Comparison of ENCODE assay signal across 9 cellular contexts in the genomic region with DNA sequence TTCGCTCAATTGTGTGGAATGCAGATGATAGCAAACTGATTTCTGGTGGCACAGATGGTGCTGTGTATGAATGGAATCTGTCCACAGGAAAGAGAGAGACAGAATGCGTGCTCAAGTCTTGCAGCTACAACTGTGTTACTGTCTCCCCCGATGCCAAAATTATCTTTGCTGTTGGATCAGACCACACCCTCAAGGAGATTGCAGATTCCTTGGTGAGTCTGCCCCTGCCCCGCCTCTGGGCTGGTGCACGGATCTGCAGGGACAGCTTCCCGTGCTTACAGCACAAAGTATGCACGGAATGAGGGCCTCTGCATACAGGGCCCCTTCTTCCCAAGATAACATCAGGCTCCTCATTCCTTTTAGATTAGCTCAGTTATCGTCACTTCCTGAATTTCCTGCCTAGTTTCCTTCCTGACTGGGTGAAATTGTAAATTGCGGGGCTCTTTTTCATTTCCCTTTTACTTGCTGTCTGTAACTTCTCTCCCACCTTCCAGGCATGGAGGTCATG. TPM values are rescaled to one million over a fixed set of nuclear protein-coding genes. Genes with fewer than 3 reads are reported as not detected.
DNase-seq lines count a peak whose midpoint lies in the region; ATAC-seq and TF ChIP-seq lines count a peak whose summit lies in the region.
"Had no signal": no experiment of that assay in that cellular context is flagged by ENCODE, and none has a peak within 500 bp of the region (broad histone marks: within the 10 kb centered on the region; RNA-seq: fewer than 3 reads in every experiment).

No MANE protein-coding gene starts in this region.

- H3K9ac ChIP-seq in ES-I3 (ENCODE audit: low read depth, low read length) = peak overlapping the region; percentile 35

- H3K27ac Mint-ChIP-seq in osteocyte (ENCODE audit: unreplicated experiment) = peak overlapping the region; percentile 97
- H3K27ac Mint-ChIP-seq in naive thymus-derived CD8-positive, alpha-beta T cell = no peak overlapping the region
- H3K27ac Mint-ChIP-seq: activated B cell treated with CpG ODN at 0.5 μM for 24 hours had no signal

- peak overlapping the region; percentile 22 for H3K4me3 ChIP-seq in SJCRH30
- peak overlapping the region; percentile 3 for H3K4me3 ChIP-seq in fibroblast of the aortic adventitia (ENCODE audit: low read depth, low read length)

- H3K9me3 Mint-ChIP-seq in osteocyte (ENCODE audit: unreplicated experiment) = peaks cover 3% of the 10 kb centered on the region
- peaks cover 3 to 16% (median 11%) of the 10 kb centered on the region in 9 donors for H3K9me3 Mint-ChIP-seq in naive thymus-derived CD8-positive, alpha-beta T cell

- no peaks in the 10 kb centered on the region for H3K36me3 Mint-ChIP-seq in osteocyte (ENCODE audit: unreplicated experiment)
- H3K36me3 Mint-ChIP-seq in naive thymus-derived CD8-positive, alpha-beta T cell = peaks cover 0 to 10% (median 0%) of the 10 kb centered on the region in 3 donors

- H3K4me3 Mint-ChIP-seq in osteocyte (ENCODE audit: unreplicated experiment) = peak overlapping the region; percentile 51
- no peak overlapping the region for H3K4me3 Mint-ChIP-seq in naive thymus-derived CD8-positive, alpha-beta T cell
- H3K4me3 Mint-ChIP-seq: activated B cell treated with CpG ODN at 0.5 μM for 24 hours had no signal

- H3K27me3 Mint-ChIP-seq in osteocyte (ENCODE audit: unreplicated experiment) = no peaks in the 10 kb centered on the region
- peaks cover 3 to 9% (median 5%) of the 10 kb centered on the region in 5 donors for H3K27me3 Mint-ChIP-seq in naive thymus-derived CD8-positive, alpha-beta T cell

- H3K4me1 ChIP-seq in ES-I3 (ENCODE audit: insufficient read depth, low read length) (peaks cover 35% of the 10 kb centered on the region), SJCRH30 (peaks cover 26% of the 10 kb centered on the region)

- peak overlapping the region; percentile 82 for H3K27ac ChIP-seq in SJCRH30
- no peak overlapping the region for H3K27ac ChIP-seq in substantia nigra (ENCODE audit: low read depth, low read length, poor library complexity, severe bottlenecking)

- POLR2A ChIA-PET in naive thymus-derived CD8-positive, alpha-beta T cell (lab: Charles Lee) = no interaction called here

- H3K27me3 ChIP-seq in SJCRH30 = no peaks in the 10 kb centered on the region

- H3K4me1 Mint-ChIP-seq in osteocyte (ENCODE audit: unreplicated experiment) = peaks cover 39% of the 10 kb centered on the region
- no peaks in the 10 kb centered on the region for H3K4me1 Mint-ChIP-seq in naive thymus-derived CD8-positive, alpha-beta T cell

- TF ChIP-seq CTCF in fibroblast of the aortic adventitia (IDR thresholded peaks at IDR 0.05; ENCODE audit: insufficient read depth, low read length) (no peak), osteocyte (IDR thresholded peaks at IDR 0.05) (no peak)

- DNase-seq in SJCRH30 (peak; percentile 73 to 86), fibroblast of the aortic adventitia (ENCODE audit: low read depth) (peak; percentile 97), osteocyte (ENCODE audit: extremely low spot score, unreplicated experiment) (no peak), 8988T (no peak), substantia nigra (lab: John Stamatoyannopoulos, UW) (no peak), NCI-H524 (lab: John Stamatoyannopoulos, UW) (no peak)
- no peak for DNase-seq in naive thymus-derived CD8-positive, alpha-beta T cell
- DNase-seq: activated B cell treated with CpG ODN at 0.5 μM for 24 hours had no signal

- H3K9me3 ChIP-seq in ES-I3 (ENCODE audit: control insufficient read depth, insufficient read depth, low read length) = no peaks in the 10 kb centered on the region
- peaks cover 3% of the 10 kb centered on the region; the same call in 1 of the 2 replicates for H3K9me3 ChIP-seq in SJCRH30 (replicated peaks)

- H3K36me3 ChIP-seq in ES-I3 (ENCODE audit: insufficient read depth, low read length) = no peaks in the 10 kb centered on the region
- H3K36me3 ChIP-seq in SJCRH30 = no peaks in the 10 kb centered on the region

- ATAC-seq in naive thymus-derived CD8-positive, alpha-beta T cell = no peak

RNA-seq across cellular contexts. Expression of gene CFAP57, which starts 34.6 kb away (rescaled TPM):
- total RNA-seq in SJCRH30 (2014; rRNA removed; shearing (Covaris generic)) = 0.04 TPM in 1 of 2 replicates, not detected in the other
- total RNA-seq in fibroblast of the aortic adventitia (ENCODE audit: low replicate concordance) (0.45 and 0.49 TPM in 2 replicates), osteocyte (0.24 TPM in 1 of 2 replicates, not detected in the other)
- not detected for total RNA-seq in naive thymus-derived CD8-positive, alpha-beta T cell
- under 1 TPM in 1 of 3 donors, not detected in 2; 0.04 TPM for polyA plus RNA-seq in naive thymus-derived CD8-positive, alpha-beta T cell
- total RNA-seq: activated B cell treated with CpG ODN at 0.5 μM for 24 hours had no signal

RNA-seq across cellular contexts. Expression of gene EBNA1BP2, which starts 34.7 kb away (rescaled TPM):
- 95.8 and 97.2 TPM in 2 replicates for total RNA-seq in SJCRH30 (2014; rRNA removed; shearing (Covaris generic))
- total RNA-seq in fibroblast of the aortic adventitia (ENCODE audit: low replicate concordance) (59.4 and 65.9 TPM in 2 replicates), osteocyte (38.3 and 42.8 TPM in 2 replicates)
- 10 to 100 TPM; 27.3 to 30.4 TPM for total RNA-seq in naive thymus-derived CD8-positive, alpha-beta T cell
- polyA plus RNA-seq in naive thymus-derived CD8-positive, alpha-beta T cell = 10 to 100 TPM; 50.9 to 57.4 (median 54.9) TPM

Comparison
In these comparisons a context has a peak if more than half of its experiments do, and no peak if none do; other contexts are left out.
1. DNase-seq: peak in SJCRH30 (2 of 2) and fibroblast of the aortic adventitia (single experiment); none in osteocyte (single experiment), 8988T (single experiment), substantia nigra (0 of 49), naive thymus-derived CD8-positive, alpha-beta T cell (0 of 10) and NCI-H524 (0 of 2).